In genomic region chr11:70073881-70074371, GRCh38 we compare ENCODE assay signal across 1 cellular context.
TF ChIP-seq lines count a peak whose summit lies in the region.

No MANE protein-coding gene starts in this region.

TF ChIP-seq in GM12878, 131 proteins besides CTCF, POLR2A, EP300 and RAD21 (continued from another document and continues in another):
- no peak for TF ChIP-seq BCLAF1 (IDR thresholded peaks at IDR 0.05)
- no peak for TF ChIP-seq PRDM15 (CRISPR knock-in tag; IDR thresholded peaks at IDR 0.05)
- no peak for TF ChIP-seq STAT3 (IDR thresholded peaks at IDR 0.05; ENCODE audit: low read depth, low read length)
- no peak for TF ChIP-seq RB1 (IDR thresholded peaks at IDR 0.05; ENCODE audit: borderline replicate concordance)
- TF ChIP-seq CEBPZ (IDR thresholded peaks at IDR 0.05; ENCODE audit: low read depth, low read length), result no peak
- TF ChIP-seq ETV6 (conservative IDR thresholded peaks at IDR 0.05 in 1 of 2, IDR thresholded peaks at IDR 0.05 in 1 of 2; ENCODE audit: borderline replicate concordance in 1 of 2, low read depth in 1 of 2), result peak in 1 of 2 experiments; percentile 74; a peak in 2 of 4 replicates
- no peak for TF ChIP-seq PKNOX1 (IDR thresholded peaks at IDR 0.05)
- TF ChIP-seq IRF5 (IDR thresholded peaks at IDR 0.05; ENCODE audit: borderline replicate concordance), result no peak
- TF ChIP-seq WRNIP1 (IDR thresholded peaks at IDR 0.05; ENCODE audit: borderline replicate concordance, low read depth, low read length), result no peak
- TF ChIP-seq BRCA1 (IDR thresholded peaks at IDR 0.05; ENCODE audit: low read depth, low read length), result no peak
- no peak for TF ChIP-seq LARP7 (IDR thresholded peaks at IDR 0.05)
- no peak for TF ChIP-seq SREBF2 (IDR thresholded peaks at IDR 0.05; ENCODE audit: low read length)
- no peak for TF ChIP-seq NR2C2 (IDR thresholded peaks at IDR 0.05; ENCODE audit: borderline replicate concordance, control insufficient read depth, insufficient read length, low read depth)
- TF ChIP-seq NR2F1 (conservative IDR thresholded peaks at IDR 0.05), result no peak
- peak; percentile 42; the same call in 1 of the 2 replicates for TF ChIP-seq EED (IDR thresholded peaks at IDR 0.05; ENCODE audit: low read depth)
- no peak for TF ChIP-seq TCF3 (IDR thresholded peaks at IDR 0.05; ENCODE audit: borderline replicate concordance, insufficient read depth, low read depth, low read length)
- TF ChIP-seq ZBTB4 (CRISPR knock-in tag; IDR thresholded peaks at IDR 0.05), result no peak
- TF ChIP-seq RAD51 (IDR thresholded peaks at IDR 0.05), result no peak
- no peak for TF ChIP-seq MTA3 (IDR thresholded peaks at IDR 0.05; ENCODE audit: borderline replicate concordance, low read length)
- TF ChIP-seq SPI1 (IDR thresholded peaks at IDR 0.05; ENCODE audit: borderline replicate concordance, insufficient read depth, low read depth, low read length), result no peak
- no peak for TF ChIP-seq MAX (IDR thresholded peaks at IDR 0.05; ENCODE audit: low read depth, low read length)
- TF ChIP-seq E2F4 (IDR thresholded peaks at IDR 0.05; ENCODE audit: low read depth, low read length), result no peak
- peak; percentile 53; the same call in 1 of the 2 replicates for TF ChIP-seq NFIC (IDR thresholded peaks at IDR 0.05; ENCODE audit: low read depth, low read length)
- no peak for TF ChIP-seq POU2F2 (IDR thresholded peaks at IDR 0.05; ENCODE audit: borderline replicate concordance, low read depth, low read length)
- peak; percentile 77 for TF ChIP-seq ATF2 (IDR thresholded peaks at IDR 0.05; ENCODE audit: low read length)
- TF ChIP-seq HCFC1 (IDR thresholded peaks at IDR 0.05; ENCODE audit: low read length), result no peak
- TF ChIP-seq MXI1 (IDR thresholded peaks at IDR 0.05; ENCODE audit: low read depth, low read length), result no peak
- TF ChIP-seq TBL1XR1 (IDR thresholded peaks at IDR 0.05; ENCODE audit: low read depth, low read length), result no peak
- no peak for TF ChIP-seq RBBP5 (conservative IDR thresholded peaks at IDR 0.05)
- TF ChIP-seq ESRRA (IDR thresholded peaks at IDR 0.05; ENCODE audit: low read length), result no peak
- TF ChIP-seq DPF2 (IDR thresholded peaks at IDR 0.05), result no peak
- TF ChIP-seq BCL3 (IDR thresholded peaks at IDR 0.05; ENCODE audit: borderline replicate concordance, insufficient read depth, low read depth, low read length, poor library complexity, severe bottlenecking), result no peak
- TF ChIP-seq IRF4 (IDR thresholded peaks at IDR 0.05; ENCODE audit: low read depth, low read length), result no peak
- no peak for TF ChIP-seq PBX3 (IDR thresholded peaks at IDR 0.05; ENCODE audit: insufficient replicate concordance, low read depth, low read length)
- no peak for TF ChIP-seq RFX5 (IDR thresholded peaks at IDR 0.05; ENCODE audit: low read depth, low read length)
- TF ChIP-seq MEF2A (IDR thresholded peaks at IDR 0.05; ENCODE audit: insufficient read depth, low read depth, low read length), result peak; percentile 76; the same call in 1 of the 2 replicates
- TF ChIP-seq SMAD1 (IDR thresholded peaks at IDR 0.05; ENCODE audit: low read depth, partially characterized antibody), result no peak
